Comparison of ENCODE assay signal across 14 cellular contexts in genomic region chr11:11558826-11559225, GRCh38.
"Had no signal": no experiment of that assay in that cellular context is flagged by ENCODE, and none has a peak within 500 bp of the region (broad histone marks: within the 10 kb centered on the region; RNA-seq: fewer than 3 reads in every experiment).

No MANE protein-coding gene starts in this region.

- H3K9me3 Mint-ChIP-seq: activated naive CD4-positive, alpha-beta T cell treated with anti-CD3 and anti-CD28 coated beads for 36 hours; activated T-helper 1 cell treated with anti-CD3 and anti-CD28 coated beads, Interleukin-12 subunit alpha, Interleukin-12 subunit beta, Interleukin-2, Interleukin-4 antibody, amounts not matched to agents 30 ng/mL and 10 ng/mL and 1 ng/mL, durations not matched to agents 14 hours and 24 hours and 36 hours; mesothelial cell of epicardium; neural progenitor cell had no signal

- H3K27me3 ChIP-seq: neural progenitor cell, tibial artery had no signal

- ATAC-seq: activated CD8-positive, alpha-beta T cell treated with anti-CD3 and anti-CD28 coated beads, Interleukin-2, amount 10 ng/mL, durations not matched to agents 7 days and 5 days; T-cell had no signal

- H3K4me3 ChIP-seq: neural progenitor cell, SK-N-MC, skin epidermis, tibial artery had no signal

- H3K36me3 ChIP-seq: neural progenitor cell, tibial artery had no signal

- H3K27ac Mint-ChIP-seq: activated CD8-positive, alpha-beta T cell treated with anti-CD3 and anti-CD28 coated beads, Interleukin-2, amount 10 ng/mL, durations not matched to agents 7 days and 5 days; activated naive CD4-positive, alpha-beta T cell treated with anti-CD3 and anti-CD28 coated beads for 36 hours; activated T-helper 1 cell treated with anti-CD3 and anti-CD28 coated beads, Interleukin-12 subunit alpha, Interleukin-12 subunit beta, Interleukin-2, Interleukin-4 antibody, amounts not matched to agents 30 ng/mL and 10 ng/mL and 1 ng/mL, durations not matched to agents 14 hours and 24 hours and 36 hours; mesothelial cell of epicardium; neural progenitor cell; T-cell had no signal

- H3K36me3 Mint-ChIP-seq: mesothelial cell of epicardium, neural progenitor cell, T-cell had no signal

- H3K9me3 ChIP-seq: tibial artery had no signal

- DNase-seq: activated CD4-positive, alpha-beta T cell treated with anti-CD3 and anti-CD28 coated beads for 48 hours; activated CD8-positive, alpha-beta memory T cell treated with anti-CD3 and anti-CD28 coated beads, Interleukin-2, amount 50 U/mL, for 48 hours; activated CD8-positive, alpha-beta T cell treated with anti-CD3 and anti-CD28 coated beads, Interleukin-2, amount 10 ng/mL, durations not matched to agents 7 days and 5 days; activated naive CD4-positive, alpha-beta T cell treated with anti-CD3 and anti-CD28 coated beads for 36 hours; central memory CD4-positive, alpha-beta T cell; effector memory CD4-positive, alpha-beta T cell; T-cell had no signal

- H3K27ac ChIP-seq: epithelial cell of prostate, neural progenitor cell, SK-N-MC, tibial artery had no signal

- H3K4me1 ChIP-seq: neural progenitor cell had no signal

- H3K4me3 Mint-ChIP-seq: activated CD8-positive, alpha-beta T cell treated with anti-CD3 and anti-CD28 coated beads, Interleukin-2, amount 10 ng/mL, durations not matched to agents 7 days and 5 days; activated naive CD4-positive, alpha-beta T cell treated with anti-CD3 and anti-CD28 coated beads for 36 hours; activated T-helper 1 cell treated with anti-CD3 and anti-CD28 coated beads, Interleukin-12 subunit alpha, Interleukin-12 subunit beta, Interleukin-2, Interleukin-4 antibody, amounts not matched to agents 30 ng/mL and 10 ng/mL and 1 ng/mL, durations not matched to agents 14 hours and 24 hours and 36 hours; mesothelial cell of epicardium; neural progenitor cell; T-cell had no signal

- H3K4me1 Mint-ChIP-seq: mesothelial cell of epicardium, T-cell had no signal
